17 cellular contexts compared by ENCODE assay signal in genomic region chr4:91256043-91256442, GRCh38.
"Had no signal": no experiment of that assay in that cellular context is flagged by ENCODE, and none has a peak within 500 bp of the region (broad histone marks: within the 10 kb centered on the region; RNA-seq: fewer than 3 reads in every experiment).

No MANE protein-coding gene starts in this region.

- H3K36me3 ChIP-seq: gastrocnemius medialis, right atrium auricular region, tibial artery had no signal

- H3K27me3 ChIP-seq: gastrocnemius medialis, right atrium auricular region, tibial artery had no signal

- H3K27ac ChIP-seq: gastrocnemius medialis, right atrium auricular region, tibial artery had no signal

- H3K4me1 Mint-ChIP-seq: activated CD4-positive, alpha-beta T cell treated with anti-CD3 and anti-CD28 coated beads for 36 hours; activated CD8-positive, alpha-beta memory T cell treated with anti-CD3 and anti-CD28 coated beads, Interleukin-2, amount 10 ng/mL, durations not matched to agents 7 days and 5 days; activated naive CD4-positive, alpha-beta T cell treated with anti-CD3 and anti-CD28 coated beads, Interleukin-2, amount 10 ng/mL, durations not matched to agents 7 days and 5 days; stimulated activated naive B cell treated with anti-CD40 and anti-IgM and Interleukin-4, amounts not matched to agents 10 μg/mL and 1 μg/mL and 100 μg/mL, for 72 hours had no signal

- H3K9me3 ChIP-seq: gastrocnemius medialis, right atrium auricular region, tibial artery had no signal

- H3K27ac Mint-ChIP-seq: activated CD4-positive, alpha-beta memory T cell treated with anti-CD3 and anti-CD28 coated beads for 36 hours; activated CD4-positive, alpha-beta T cell treated with anti-CD3 and anti-CD28 coated beads for 36 hours; activated CD8-positive, alpha-beta memory T cell treated with anti-CD3 and anti-CD28 coated beads, Interleukin-2, amount 10 ng/mL, durations not matched to agents 7 days and 5 days; activated naive CD4-positive, alpha-beta T cell treated with anti-CD3 and anti-CD28 coated beads, Interleukin-2, amount 10 ng/mL, durations not matched to agents 7 days and 5 days; activated T-helper 2 cell treated with anti-CD3 and anti-CD28 coated beads, Interferon-gamma antibody, Interleukin-2, Interleukin-4, amounts not matched to agents 10 μg/mL and 5 μg/mL and 100 μg/mL, durations not matched to agents 14 hours and 24 hours and 36 hours; effector memory CD8-positive, alpha-beta T cell; natural killer cell treated with Interleukin-12 subunit alpha and Interleukin-12 subunit beta and Interleukin-15 and Interleukin-18, amount 100 ng/mL, for 72 hours; progenitor cell of endocrine pancreas; stimulated activated naive B cell treated with anti-CD40 and anti-IgM and Interleukin-4, amounts not matched to agents 10 μg/mL and 1 μg/mL and 100 μg/mL, for 72 hours had no signal

- H3K4me3 ChIP-seq: gastrocnemius medialis, right atrium auricular region, tibial artery had no signal

- H3K4me1 ChIP-seq: gastrocnemius medialis, right atrium auricular region, tibial artery had no signal

- H3K4me3 Mint-ChIP-seq: activated CD4-positive, alpha-beta memory T cell treated with anti-CD3 and anti-CD28 coated beads for 36 hours; activated CD4-positive, alpha-beta T cell treated with anti-CD3 and anti-CD28 coated beads for 36 hours; activated CD8-positive, alpha-beta memory T cell treated with anti-CD3 and anti-CD28 coated beads, Interleukin-2, amount 10 ng/mL, durations not matched to agents 7 days and 5 days; activated naive CD4-positive, alpha-beta T cell treated with anti-CD3 and anti-CD28 coated beads, Interleukin-2, amount 10 ng/mL, durations not matched to agents 7 days and 5 days; effector memory CD8-positive, alpha-beta T cell; natural killer cell treated with Interleukin-12 subunit alpha and Interleukin-12 subunit beta and Interleukin-15 and Interleukin-18, amount 100 ng/mL, for 72 hours; stimulated activated naive B cell treated with anti-CD40 and anti-IgM and Interleukin-4, amounts not matched to agents 10 μg/mL and 1 μg/mL and 100 μg/mL, for 72 hours had no signal

- H3K36me3 Mint-ChIP-seq: activated CD4-positive, alpha-beta memory T cell treated with anti-CD3 and anti-CD28 coated beads for 36 hours; activated CD8-positive, alpha-beta memory T cell treated with anti-CD3 and anti-CD28 coated beads, Interleukin-2, amount 10 ng/mL, durations not matched to agents 7 days and 5 days; activated naive CD4-positive, alpha-beta T cell treated with anti-CD3 and anti-CD28 coated beads, Interleukin-2, amount 10 ng/mL, durations not matched to agents 7 days and 5 days; natural killer cell treated with Interleukin-12 subunit alpha and Interleukin-12 subunit beta and Interleukin-15 and Interleukin-18, amount 100 ng/mL, for 72 hours; stimulated activated naive B cell treated with anti-CD40 and anti-IgM and Interleukin-4, amounts not matched to agents 10 μg/mL and 1 μg/mL and 100 μg/mL, for 72 hours had no signal

- ATAC-seq: activated CD4-positive, alpha-beta T cell treated with anti-CD3 and anti-CD28 coated beads for 36 hours; activated CD8-positive, alpha-beta memory T cell treated with anti-CD3 and anti-CD28 coated beads, Interleukin-2, amount 10 ng/mL, durations not matched to agents 7 days and 5 days; effector memory CD8-positive, alpha-beta T cell; gastrocnemius medialis; natural killer cell treated with Interleukin-12 subunit alpha and Interleukin-12 subunit beta and Interleukin-15 and Interleukin-18, amount 100 ng/mL, for 72 hours; stimulated activated naive B cell treated with anti-CD40 and anti-IgM and Interleukin-4, amounts not matched to agents 10 μg/mL and 1 μg/mL and 100 μg/mL, for 72 hours had no signal

- DNase-seq: activated CD4-positive, alpha-beta memory T cell treated with anti-CD3 and anti-CD28 coated beads for 36 hours; activated CD4-positive, alpha-beta T cell treated with anti-CD3 and anti-CD28 coated beads for 36 hours; activated CD8-positive, alpha-beta memory T cell treated with anti-CD3 and anti-CD28 coated beads, Interleukin-2, amount 10 ng/mL, durations not matched to agents 7 days and 5 days; activated naive CD4-positive, alpha-beta T cell treated with anti-CD3 and anti-CD28 coated beads, Interleukin-2, amount 10 ng/mL, durations not matched to agents 7 days and 5 days; activated T-cell treated with anti-CD3 and anti-CD28 coated beads, Interleukin-2, amount 50 U/mL, for 1 hour; dermis blood vessel endothelial cell; effector memory CD8-positive, alpha-beta T cell; gastrocnemius medialis; stimulated activated CD4-positive, alpha-beta T cell treated with anti-CD3 and anti-CD28 coated beads, Interleukin-15, amount 100 ng/mL, for 24 hours; stimulated activated CD4-positive, alpha-beta T cell treated with anti-CD3 and anti-CD28 coated beads, Interleukin-4, amount 100 ng/mL, for 1 hour; stimulated activated naive B cell treated with anti-CD40 and anti-IgM and Interleukin-4, amounts not matched to agents 10 μg/mL and 1 μg/mL and 100 μg/mL, for 72 hours; T1000; tibial artery had no signal

- H3K27me3 Mint-ChIP-seq: activated CD4-positive, alpha-beta memory T cell treated with anti-CD3 and anti-CD28 coated beads for 36 hours; activated CD4-positive, alpha-beta T cell treated with anti-CD3 and anti-CD28 coated beads for 36 hours; activated CD8-positive, alpha-beta memory T cell treated with anti-CD3 and anti-CD28 coated beads, Interleukin-2, amount 10 ng/mL, durations not matched to agents 7 days and 5 days; activated naive CD4-positive, alpha-beta T cell treated with anti-CD3 and anti-CD28 coated beads, Interleukin-2, amount 10 ng/mL, durations not matched to agents 7 days and 5 days; effector memory CD8-positive, alpha-beta T cell; natural killer cell treated with Interleukin-12 subunit alpha and Interleukin-12 subunit beta and Interleukin-15 and Interleukin-18, amount 100 ng/mL, for 72 hours; progenitor cell of endocrine pancreas; stimulated activated naive B cell treated with anti-CD40 and anti-IgM and Interleukin-4, amounts not matched to agents 10 μg/mL and 1 μg/mL and 100 μg/mL, for 72 hours had no signal
